8 cellular contexts compared by ENCODE assay signal in genomic region chr12:46372131-46372851, GRCh38.
DNase-seq lines count a peak whose midpoint lies in the region; ATAC-seq and TF ChIP-seq lines count a peak whose summit lies in the region.

SLC38A2 (minus strand) TSS chr12:46372773; CDS start chr12:46371293, 1,480 bp downstream.

- peaks cover 53% of the 10 kb centered on the region for H3K36me3 Mint-ChIP-seq in activated T-cell treated with anti-CD3 and anti-CD28 coated beads, Interleukin-2, amount 50 U/mL, for 24 hours (ENCODE audit: low read depth)

- H3K27ac Mint-ChIP-seq in activated T-cell treated with anti-CD3 and anti-CD28 coated beads, Interleukin-2, amount 50 U/mL, for 24 hours: peak within 1 kb of the TSS; percentile 99

- H3K36me3 ChIP-seq in mucosa of stomach (ENCODE audit: control insufficient read depth, insufficient read depth, low read length): peaks cover 7% of the 10 kb centered on the region

- H3K9me3 ChIP-seq in mucosa of stomach (ENCODE audit: control insufficient read depth, low read length): no peaks in the 10 kb centered on the region

- no peaks in the 10 kb centered on the region for H3K27me3 ChIP-seq in mucosa of stomach (ENCODE audit: control insufficient read depth, insufficient read depth, low read length)

- H3K4me1 ChIP-seq in mucosa of stomach (ENCODE audit: control insufficient read depth, insufficient read depth, low read length): peaks cover 21% of the 10 kb centered on the region

- H3K9me3 Mint-ChIP-seq in activated T-cell treated with anti-CD3 and anti-CD28 coated beads, Interleukin-2, amount 50 U/mL, for 24 hours: no peaks in the 10 kb centered on the region

- peaks cover 4% of the 10 kb centered on the region for H3K27me3 Mint-ChIP-seq in activated T-cell treated with anti-CD3 and anti-CD28 coated beads, Interleukin-2, amount 50 U/mL, for 24 hours

- ATAC-seq in GM21367 (IDR thresholded peaks at IDR 0.05; ENCODE audit: unreplicated experiment): peak; percentile 83

- peak within 1 kb of the TSS; percentile 99 for H3K4me3 Mint-ChIP-seq in activated T-cell treated with anti-CD3 and anti-CD28 coated beads, Interleukin-2, amount 50 U/mL, for 24 hours

- H3K4me3 ChIP-seq in mucosa of stomach (ENCODE audit: low read length): peak within 1 kb of the TSS; percentile 92

- H3K4me1 Mint-ChIP-seq in activated T-cell treated with anti-CD3 and anti-CD28 coated beads, Interleukin-2, amount 50 U/mL, for 24 hours (ENCODE audit: low read depth): peaks cover 61% of the 10 kb centered on the region

- peak; percentile 95 for TF ChIP-seq POLR2A in erythroblast (IDR thresholded peaks at IDR 0.05; ENCODE audit: low read length)

- DNase-seq in D341Med (ENCODE audit: low spot score) (peak; percentile 72), HUDEP-2 (lab: John Stamatoyannopoulos, UW; ENCODE audit: unreplicated experiment in 76 of 76) (peak in 69 of 76 experiments; percentile 6 to 95 (median 87)), OCI-M1 (lab: John Stamatoyannopoulos, UW) (peak; percentile 95), erythroblast (lab: John Stamatoyannopoulos, UW) (peak; percentile 94 to 97)
- DNase-seq in activated T-cell treated with anti-CD3 and anti-CD28 coated beads, Interleukin-2, amount 50 U/mL, for 24 hours: peak; percentile 98
- peak; percentile 95 for DNase-seq in stimulated activated CD8-positive, alpha-beta memory T cell treated with anti-CD3 and anti-CD28 coated beads, Interleukin-7, amount 100 ng/mL, for 24 hours (ENCODE audit: low read depth)

- peak within 1 kb of the TSS; percentile 95 for H3K9ac ChIP-seq in mucosa of stomach (ENCODE audit: low read length)

Comparison
In these comparisons a context has a peak if more than half of its experiments do, and no peak if none do; other contexts are left out.
1. Peak in every context shown above with its lines: DNase-seq, ATAC-seq and H3K4me3 ChIP-seq.